8 cellular contexts compared by ENCODE assay signal in the genomic region with DNA sequence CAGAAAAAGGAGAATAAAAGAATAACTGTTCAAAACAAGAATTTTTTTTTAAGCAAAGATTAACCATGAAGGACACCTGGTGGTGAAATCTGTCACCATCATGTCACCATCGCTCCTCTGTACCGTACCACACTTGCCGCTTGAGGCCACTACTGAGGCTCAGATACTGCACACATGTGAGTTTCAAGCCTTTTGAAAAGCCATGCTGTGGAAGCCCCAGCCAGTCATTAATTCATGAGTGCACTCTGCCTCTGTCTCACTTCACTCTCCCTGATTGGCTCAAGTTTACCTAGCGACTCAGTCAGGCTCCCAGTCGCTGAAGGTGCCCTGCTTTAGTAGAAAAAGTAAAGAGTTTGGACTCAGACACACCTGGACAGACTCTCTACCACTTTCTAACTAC. TPM values are rescaled to one million over a fixed set of nuclear protein-coding genes. Genes with fewer than 3 reads are reported as not detected.
DNase-seq lines count a peak whose midpoint lies in the region; ATAC-seq, FAIRE-seq and TF ChIP-seq lines count a peak whose summit lies in the region.

No MANE protein-coding gene starts in this region.

- no peak for FAIRE-seq in HTR-8/SVneo (lab: Jason Lieb, UNC)

- peaks cover 4% of the 10 kb centered on the region for H3K27me3 Mint-ChIP-seq in activated T-helper 17 cell treated with anti-CD3 and anti-CD28 coated beads, Interleukin-2, amount 50 U/mL, for 72 hours
- peaks cover 3% of the 10 kb centered on the region for H3K27me3 Mint-ChIP-seq in osteocyte (ENCODE audit: unreplicated experiment)

- H3K4me3 Mint-ChIP-seq in activated T-helper 17 cell treated with anti-CD3 and anti-CD28 coated beads, Interleukin-2, amount 50 U/mL, for 72 hours: no peak overlapping the region
- no peak overlapping the region for H3K4me3 Mint-ChIP-seq in osteocyte (ENCODE audit: unreplicated experiment)

- TF ChIP-seq CTCF in 22Rv1 (IDR thresholded peaks at IDR 0.05): peak; percentile 86
- peak; percentile 46 for TF ChIP-seq CTCF in osteocyte (IDR thresholded peaks at IDR 0.05)

- H3K27ac Mint-ChIP-seq in activated T-helper 17 cell treated with anti-CD3 and anti-CD28 coated beads, Interleukin-2, amount 50 U/mL, for 72 hours: no peak overlapping the region
- H3K27ac Mint-ChIP-seq in osteocyte (ENCODE audit: unreplicated experiment): no peak overlapping the region

- H3K4me1 Mint-ChIP-seq in activated T-helper 17 cell treated with anti-CD3 and anti-CD28 coated beads, Interleukin-2, amount 50 U/mL, for 72 hours: no peaks in the 10 kb centered on the region
- H3K4me1 Mint-ChIP-seq in osteocyte (ENCODE audit: unreplicated experiment): no peaks in the 10 kb centered on the region

- ATAC-seq in GM18498 (IDR thresholded peaks at IDR 0.05; ENCODE audit: unreplicated experiment) (peak; percentile 95), HG02610 (IDR thresholded peaks at IDR 0.05; ENCODE audit: unreplicated experiment) (peak; percentile 91)
- ATAC-seq in activated T-helper 17 cell treated with anti-CD3 and anti-CD28 coated beads, Interleukin-2, amount 50 U/mL, for 72 hours (replicated peaks): peak; percentile 80

- no peaks in the 10 kb centered on the region for H3K36me3 Mint-ChIP-seq in activated T-helper 17 cell treated with anti-CD3 and anti-CD28 coated beads, Interleukin-2, amount 50 U/mL, for 72 hours (ENCODE audit: low read depth)
- H3K36me3 Mint-ChIP-seq in osteocyte (ENCODE audit: unreplicated experiment): no peaks in the 10 kb centered on the region

- no peak overlapping the region for H3K27ac ChIP-seq in 22Rv1

- peak; percentile 29 for DNase-seq in M059J (ENCODE audit: low read depth)
- DNase-seq in osteocyte (ENCODE audit: extremely low spot score, unreplicated experiment): no peak
- DNase-seq in HTR-8/SVneo (ENCODE audit: insufficient read length, low spot score): no peak
- DNase-seq in NCI-H69 (lab: John Stamatoyannopoulos, UW): no peak

- H3K9me3 Mint-ChIP-seq in activated T-helper 17 cell treated with anti-CD3 and anti-CD28 coated beads, Interleukin-2, amount 50 U/mL, for 72 hours: no peaks in the 10 kb centered on the region
- H3K9me3 Mint-ChIP-seq in osteocyte (ENCODE audit: unreplicated experiment): no peaks in the 10 kb centered on the region

RNA-seq across cellular contexts. Expression of a gene that starts 6.6 kb away (rescaled TPM):
- total RNA-seq in M059J (2014; rRNA removed; shearing (Covaris generic)): 0.27 TPM in 1 of 2 replicates, not detected in the other
- total RNA-seq in activated T-helper 17 cell treated with anti-CD3 and anti-CD28 coated beads, Interleukin-2, amount 50 U/mL, for 72 hours: not detected
- not detected in 2 replicates for total RNA-seq in osteocyte

RNA-seq across cellular contexts. Expression of a gene that starts 29.2 kb away (rescaled TPM):
- not detected in 2 replicates for total RNA-seq in M059J (2014; rRNA removed; shearing (Covaris generic))
- not detected for total RNA-seq in activated T-helper 17 cell treated with anti-CD3 and anti-CD28 coated beads, Interleukin-2, amount 50 U/mL, for 72 hours
- total RNA-seq in osteocyte: not detected in 2 replicates

RNA-seq across cellular contexts. Expression of a gene that starts 30.3 kb away (rescaled TPM):
- not detected in 2 replicates for total RNA-seq in M059J (2014; rRNA removed; shearing (Covaris generic))
- under 1 TPM in 1 of 2 donors, not detected in 1; 0.32 TPM for total RNA-seq in activated T-helper 17 cell treated with anti-CD3 and anti-CD28 coated beads, Interleukin-2, amount 50 U/mL, for 72 hours
- not detected in 2 replicates for total RNA-seq in osteocyte

RNA-seq across cellular contexts. Expression of a gene that starts 56.6 kb away (rescaled TPM):
- total RNA-seq in M059J (2014; rRNA removed; shearing (Covaris generic)): not detected in 2 replicates
- not detected for total RNA-seq in activated T-helper 17 cell treated with anti-CD3 and anti-CD28 coated beads, Interleukin-2, amount 50 U/mL, for 72 hours
- not detected in 2 replicates for total RNA-seq in osteocyte
